In genomic region chr4:45527160-45527559, GRCh38 we compare ENCODE assay signal across 1 cellular context.
TF ChIP-seq lines count a peak whose summit lies in the region.

No MANE protein-coding gene starts in this region.

TF ChIP-seq in K562, 482 proteins besides CTCF, POLR2A, EP300 and RAD21 (continued from another document):
- TF ChIP-seq ZNF584 (CRISPR knock-in tag; IDR thresholded peaks at IDR 0.05; ENCODE audit: low read depth) (no peak), MYBL2 (IDR thresholded peaks at IDR 0.05; ENCODE audit: low read depth) (no peak), MYBL2 (CRISPR knock-in tag; IDR thresholded peaks at IDR 0.05; ENCODE audit: borderline replicate concordance) (no peak), SNRNP70 (optimal IDR thresholded peaks at IDR 0.05; ENCODE audit: low read depth, low read length) (no peak), TFAM (CRISPR knock-in tag; conservative IDR thresholded peaks at IDR 0.05) (no peak), CEBPG (CRISPR knock-in tag; IDR thresholded peaks at IDR 0.05) (no peak), CEBPG (tag; conservative IDR thresholded peaks at IDR 0.05 in 1 of 2, IDR thresholded peaks at IDR 0.05 in 1 of 2) (peak; percentile 14 to 88; a peak in 3 of 4 replicates), CEBPB (tag; IDR thresholded peaks at IDR 0.05) (peak; percentile 35), JUNB (CRISPR knock-in tag; conservative IDR thresholded peaks at IDR 0.05) (no peak), CBX1 (IDR thresholded peaks at IDR 0.05; ENCODE audit: low read depth) (no peak), KLF16 (IDR thresholded peaks at IDR 0.05) (no peak), ZNF586 (CRISPR knock-in tag; conservative IDR thresholded peaks at IDR 0.05) (no peak)
- TF ChIP-seq, protein P1, sequence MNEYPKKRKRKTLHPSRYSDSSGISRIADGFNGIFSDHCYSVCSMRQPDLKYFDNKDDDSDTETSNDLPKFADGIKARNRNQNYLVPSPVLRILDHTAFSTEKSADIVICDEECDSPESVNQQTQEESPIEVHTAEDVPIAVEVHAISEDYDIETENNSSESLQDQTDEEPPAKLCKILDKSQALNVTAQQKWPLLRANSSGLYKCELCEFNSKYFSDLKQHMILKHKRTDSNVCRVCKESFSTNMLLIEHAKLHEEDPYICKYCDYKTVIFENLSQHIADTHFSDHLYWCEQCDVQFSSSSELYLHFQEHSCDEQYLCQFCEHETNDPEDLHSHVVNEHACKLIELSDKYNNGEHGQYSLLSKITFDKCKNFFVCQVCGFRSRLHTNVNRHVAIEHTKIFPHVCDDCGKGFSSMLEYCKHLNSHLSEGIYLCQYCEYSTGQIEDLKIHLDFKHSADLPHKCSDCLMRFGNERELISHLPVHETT (CRISPR knock-in tag; conservative IDR thresholded peaks at IDR 0.05 in 1 of 2, IDR thresholded peaks at IDR 0.05 in 1 of 2), result no peak
